ENCODE assay signal across 29 cellular contexts in genomic region chr5:111950660-111951059, GRCh38.
DNase-seq lines count a peak whose midpoint lies in the region; ATAC-seq and TF ChIP-seq lines count a peak whose summit lies in the region.
"Had no signal": no experiment of that assay in that cellular context is flagged by ENCODE, and none has a peak within 500 bp of the region (broad histone marks: within the 10 kb centered on the region; RNA-seq: fewer than 3 reads in every experiment).

No MANE protein-coding gene starts in this region.

- WGBS in GM23248 (ENCODE audit: low coverage in 1 of 2, low lambda C conversion rate in 2 of 2, missing lambda C conversion rate in 2 of 2), 2 experiments: 0 to 3% methylated on average over 1 of the region's 1 CpG

- peak; percentile 57 for ATAC-seq in RWPE2 (ENCODE audit: low read depth)
- no peak for ATAC-seq in GM18907 (IDR thresholded peaks at IDR 0.05; ENCODE audit: unreplicated experiment)
- no peak for ATAC-seq in HG03354 (IDR thresholded peaks at IDR 0.05; ENCODE audit: poor library complexity, severe bottlenecking, unreplicated experiment)
- ATAC-seq: activated CD4-positive, CD25-positive, alpha-beta regulatory T cell treated with anti-CD3 and anti-CD28 coated beads, Interleukin-2, amount 50 U/mL, for 24 hours; pancreas had no signal

- no peak overlapping the region for H2AFZ ChIP-seq in GM23248
- H2AFZ ChIP-seq: PC-9 had no signal

- H3K36me3 ChIP-seq in GM23248 (ENCODE audit: low read depth): no peaks in the 10 kb centered on the region
- H3K36me3 ChIP-seq in RWPE2 (ENCODE audit: low read depth): no peaks in the 10 kb centered on the region
- H3K36me3 ChIP-seq: pancreas, thyroid gland, vagina had no signal

- H3K79me2 ChIP-seq in GM23248 (ENCODE audit: insufficient read depth): peaks cover 32% of the 10 kb centered on the region

- H4K20me1 ChIP-seq in GM23248 (ENCODE audit: insufficient read depth): no peaks in the 10 kb centered on the region

- no peaks in the 10 kb centered on the region for H3K9me3 ChIP-seq in GM23248 (ENCODE audit: low read depth)
- H3K9me3 ChIP-seq in RWPE2 (ENCODE audit: severe bottlenecking): no peaks in the 10 kb centered on the region
- H3K9me3 ChIP-seq: pancreas, thyroid gland, vagina had no signal

- peak overlapping the region; percentile 11 for H3K4me2 ChIP-seq in GM23248 (ENCODE audit: unreplicated experiment)
- H3K4me2 ChIP-seq: PC-9 had no signal

- peak overlapping the region; percentile 97 for H3K27ac ChIP-seq in GM23248
- H3K27ac ChIP-seq in RWPE2 (ENCODE audit: poor library complexity, severe bottlenecking): peak overlapping the region; percentile 19
- H3K27ac ChIP-seq: pancreas, PC-9, thyroid gland, vagina had no signal

- H3K4me3 Mint-ChIP-seq in activated naive CD4-positive, alpha-beta T cell treated with anti-CD3 and anti-CD28 coated beads, Interleukin-2, amount 10 ng/mL, durations not matched to agents 7 days and 5 days: no peak overlapping the region
- H3K4me3 Mint-ChIP-seq: brain, nephron progenitor cell had no signal

- CTCF ChIA-PET in activated naive CD4-positive, alpha-beta T cell treated with anti-CD3 and anti-CD28 coated beads, Interleukin-2, amount 10 ng/mL, durations not matched to agents 7 days and 5 days (lab: Charles Lee): no interaction called here

- no peak overlapping the region for H3K27ac Mint-ChIP-seq in activated naive CD4-positive, alpha-beta T cell treated with anti-CD3 and anti-CD28 coated beads, Interleukin-2, amount 10 ng/mL, durations not matched to agents 7 days and 5 days
- H3K27ac Mint-ChIP-seq: brain, nephron progenitor cell had no signal

- DNase-seq in GM23248 (peak; percentile 90), RWPE2 (ENCODE audit: low spot score) (no peak), fibroblast of the aortic adventitia (ENCODE audit: low read depth) (peak; percentile 54), DMS53 (lab: John Stamatoyannopoulos, UW) (no peak)
- no peak for DNase-seq in activated naive CD4-positive, alpha-beta T cell treated with anti-CD3 and anti-CD28 coated beads, Interleukin-2, amount 10 ng/mL, durations not matched to agents 7 days and 5 days
- DNase-seq: activated CD4-positive, alpha-beta T cell treated with anti-CD3 and anti-CD28 coated beads, Interleukin-2, amount 50 U/mL, for 48 hours; activated naive CD4-positive, alpha-beta T cell treated with Interleukin-2 at 50 U/mL for 16 hours; C1 segment of cervical spinal cord; DMS153; GDM1; glutamatergic neuron; GOT3; KBM-7; mammary epithelial cell; MM.1S; NCI-H2029 treated with DMSO at 0.1 percent for 48 hours; NCI-H526 treated with DMSO at 0.1 percent for 48 hours; nephron progenitor cell; pancreas; PC-9; SHP77; stimulated activated CD4-positive, alpha-beta T cell treated with anti-CD3 and anti-CD28 coated beads, Interleukin-2, amount 100 ng/mL, for 48 hours; T-helper 2 cell; thyroid gland had no signal

- H3F3A ChIP-seq in GM23248 (ENCODE audit: insufficient read depth): peaks cover 77% of the 10 kb centered on the region

- no peaks in the 10 kb centered on the region for H3K4me1 Mint-ChIP-seq in activated naive CD4-positive, alpha-beta T cell treated with anti-CD3 and anti-CD28 coated beads, Interleukin-2, amount 10 ng/mL, durations not matched to agents 7 days and 5 days
- H3K4me1 Mint-ChIP-seq: nephron progenitor cell had no signal

- H3K4me3 ChIP-seq in GM23248: no peak overlapping the region
- H3K4me3 ChIP-seq in RWPE2 (ENCODE audit: severe bottlenecking): no peak overlapping the region
- no peak overlapping the region for H3K4me3 ChIP-seq in fibroblast of the aortic adventitia (ENCODE audit: low read depth, low read length)
- H3K4me3 ChIP-seq: pancreas, PC-9, thyroid gland, vagina had no signal

- no peaks in the 10 kb centered on the region for H3K9me2 ChIP-seq in GM23248 (ENCODE audit: insufficient read depth)

- H3K4me1 ChIP-seq in GM23248 (ENCODE audit: insufficient read depth) (peaks cover 90% of the 10 kb centered on the region), RWPE2 (ENCODE audit: insufficient read depth, poor library complexity, severe bottlenecking) (peaks cover 17% of the 10 kb centered on the region)
- H3K4me1 ChIP-seq: pancreas, thyroid gland, vagina had no signal

- H3K9me3 Mint-ChIP-seq in activated naive CD4-positive, alpha-beta T cell treated with anti-CD3 and anti-CD28 coated beads, Interleukin-2, amount 10 ng/mL, durations not matched to agents 7 days and 5 days: no peaks in the 10 kb centered on the region
- H3K9me3 Mint-ChIP-seq: brain, nephron progenitor cell had no signal

- TF ChIP-seq CTCF in RWPE2 (IDR thresholded peaks at IDR 0.05; ENCODE audit: poor library complexity, severe bottlenecking) (no peak), fibroblast of the aortic adventitia (IDR thresholded peaks at IDR 0.05; ENCODE audit: insufficient read depth, low read length) (no peak)

- H3K36me3 Mint-ChIP-seq in activated naive CD4-positive, alpha-beta T cell treated with anti-CD3 and anti-CD28 coated beads, Interleukin-2, amount 10 ng/mL, durations not matched to agents 7 days and 5 days: no peaks in the 10 kb centered on the region
- H3K36me3 Mint-ChIP-seq: brain had no signal

- in situ Hi-C loops in GM23248 (cut with MboI): no loop called here

- H3K27me3 ChIP-seq in GM23248 (replicated peaks; ENCODE audit: insufficient read depth) (no peaks in the 10 kb centered on the region), RWPE2 (ENCODE audit: insufficient read depth, poor library complexity, severe bottlenecking) (no peaks in the 10 kb centered on the region)
- H3K27me3 ChIP-seq: pancreas, thyroid gland, vagina had no signal

- no peaks in the 10 kb centered on the region for H3K27me3 Mint-ChIP-seq in activated naive CD4-positive, alpha-beta T cell treated with anti-CD3 and anti-CD28 coated beads, Interleukin-2, amount 10 ng/mL, durations not matched to agents 7 days and 5 days
- H3K27me3 Mint-ChIP-seq: brain had no signal

- peak overlapping the region; percentile 80 for H3K9ac ChIP-seq in GM23248

Comparison
In these comparisons a context has a peak if more than half of its experiments do, and no peak if none do; other contexts are left out.
1. DNase-seq: peak in GM23248 (single experiment) and fibroblast of the aortic adventitia (single experiment); none in RWPE2 (single experiment), DMS53 (single experiment) and activated naive CD4-positive, alpha-beta T cell treated with anti-CD3 and anti-CD28 coated beads, Interleukin-2, amount 10 ng/mL, durations not matched to agents 7 days and 5 days (single experiment).